Comparison of ENCODE assay signal across 8 cellular contexts in genomic region chr6:41371461-41371991, GRCh38. TPM values are rescaled to one million over a fixed set of nuclear protein-coding genes. Genes with fewer than 3 reads are reported as not detected.
A peak's percentile ranks its signal among the peaks of the same experiment; 100 is the strongest.
DNase-seq lines count a peak whose midpoint lies in the region; ATAC-seq and TF ChIP-seq lines count a peak whose summit lies in the region.

No MANE protein-coding gene starts in this region.

- CTCF ChIA-PET in AG04449 (lab: Yijun Ruan, JAX) = interaction anchor here (0.9 to 10.5 kb wide), 18 partner anchors 14 to 414 kb away, joined by 3 to 481 read pairs (median 4); partner anchors contain the start of genes PRICKLE4 and TOMM6

- POLR2A ChIA-PET in AG04449 (lab: Yijun Ruan, JAX) = no interaction called here
- POLR2A ChIA-PET in activated naive CD8-positive, alpha-beta T cell treated with anti-CD3 and anti-CD28 coated beads, Interleukin-2, amount 10 ng/mL, durations not matched to agents 7 days and 5 days (lab: Charles Lee) = no interaction called here

- H3K27ac Mint-ChIP-seq in activated naive CD8-positive, alpha-beta T cell treated with anti-CD3 and anti-CD28 coated beads, Interleukin-2, amount 10 ng/mL, durations not matched to agents 7 days and 5 days = no peak overlapping the region

- H3K36me3 Mint-ChIP-seq in activated naive CD8-positive, alpha-beta T cell treated with anti-CD3 and anti-CD28 coated beads, Interleukin-2, amount 10 ng/mL, durations not matched to agents 7 days and 5 days = no peaks in the 10 kb centered on the region

- TF ChIP-seq CTCF in AG04449 (IDR thresholded peaks at IDR 0.05; ENCODE audit: insufficient read depth, low read length, missing control alignments) (peak; percentile 61), hepatocyte (IDR thresholded peaks at IDR 0.05; ENCODE audit: poor library complexity) (peak; percentile 48)

- peaks cover 82% of the 10 kb centered on the region for H3K27me3 Mint-ChIP-seq in activated naive CD8-positive, alpha-beta T cell treated with anti-CD3 and anti-CD28 coated beads, Interleukin-2, amount 10 ng/mL, durations not matched to agents 7 days and 5 days

- peak overlapping the region; percentile 79 for H2AFZ ChIP-seq in hepatocyte

- H3K9me3 Mint-ChIP-seq in activated naive CD8-positive, alpha-beta T cell treated with anti-CD3 and anti-CD28 coated beads, Interleukin-2, amount 10 ng/mL, durations not matched to agents 7 days and 5 days = no peaks in the 10 kb centered on the region

- peaks cover 49% of the 10 kb centered on the region for H3K4me1 ChIP-seq in hepatocyte (ENCODE audit: insufficient read depth)

- peak overlapping the region; percentile 92 for H3K4me2 ChIP-seq in hepatocyte

- peaks cover 26% of the 10 kb centered on the region for H3K4me1 Mint-ChIP-seq in activated naive CD8-positive, alpha-beta T cell treated with anti-CD3 and anti-CD28 coated beads, Interleukin-2, amount 10 ng/mL, durations not matched to agents 7 days and 5 days

- H3K9me2 ChIP-seq in hepatocyte (replicated peaks; ENCODE audit: insufficient read depth) = no peaks in the 10 kb centered on the region

- no peaks in the 10 kb centered on the region for H3K79me2 ChIP-seq in hepatocyte

- H3K36me3 ChIP-seq in hepatocyte (replicated peaks; ENCODE audit: insufficient read depth, low read depth) = no peaks in the 10 kb centered on the region

- H3K4me3 ChIP-seq in AG04449 (ENCODE audit: low read depth, low read length) (peak overlapping the region; percentile 29), hepatocyte (no peak overlapping the region), skeletal muscle cell (ENCODE audit: low read depth, low read length) (peak overlapping the region; percentile 27)

- H3K27ac ChIP-seq in hepatocyte = no peak overlapping the region

- no peaks in the 10 kb centered on the region for H4K20me1 ChIP-seq in hepatocyte (ENCODE audit: insufficient read depth, poor library complexity, severe bottlenecking)

- no peaks in the 10 kb centered on the region for H3K9me3 ChIP-seq in hepatocyte (ENCODE audit: low read depth)

- 4% methylated on average over 39 of the region's 39 CpGs for WGBS in hepatocyte (ENCODE audit: low lambda C conversion rate, missing lambda C conversion rate)

- no peak for DNase-seq in AG04449 (ENCODE audit: low read depth, low spot score)
- DNase-seq in HK-2 (ENCODE audit: unreplicated experiment) = peak; percentile 51
- DNase-seq in activated naive CD8-positive, alpha-beta T cell treated with anti-CD3 and anti-CD28 coated beads, Interleukin-2, amount 10 ng/mL, durations not matched to agents 7 days and 5 days = peak; percentile 58
- DNase-seq in hepatocyte (ENCODE audit: low spot score) = peak; percentile 84
- DNase-seq in skeletal muscle cell (ENCODE audit: low read depth) = peak; percentile 3
- DNase-seq in NCI-H2081 (lab: John Stamatoyannopoulos, UW) = no peak

- H3K4me3 Mint-ChIP-seq in activated naive CD8-positive, alpha-beta T cell treated with anti-CD3 and anti-CD28 coated beads, Interleukin-2, amount 10 ng/mL, durations not matched to agents 7 days and 5 days = peak overlapping the region; percentile 82

- no peak for ATAC-seq in activated naive CD8-positive, alpha-beta T cell treated with anti-CD3 and anti-CD28 coated beads, Interleukin-2, amount 10 ng/mL, durations not matched to agents 7 days and 5 days (ENCODE audit: low read depth)
- ATAC-seq in HG02852 (IDR thresholded peaks at IDR 0.05; ENCODE audit: unreplicated experiment) (no peak), GM19467 (IDR thresholded peaks at IDR 0.05; ENCODE audit: unreplicated experiment) (no peak)

- H3K27me3 ChIP-seq in hepatocyte = peaks cover 70% of the 10 kb centered on the region

RNA-seq across cellular contexts. Expression of gene NCR2, which starts 36.1 kb away (rescaled TPM):
- under 1 TPM; 0.82 to 1.00 TPM for total RNA-seq in activated naive CD8-positive, alpha-beta T cell treated with anti-CD3 and anti-CD28 coated beads, Interleukin-2, amount 10 ng/mL, durations not matched to agents 7 days and 5 days
- total RNA-seq in hepatocyte = not detected in 2 replicates
- polyA plus RNA-seq in hepatocyte = not detected in 2 replicates

Comparison
In these comparisons a context has a peak if more than half of its experiments do, and no peak if none do; other contexts are left out.
1. DNase-seq: peak in HK-2 (single experiment), activated naive CD8-positive, alpha-beta T cell treated with anti-CD3 and anti-CD28 coated beads, Interleukin-2, amount 10 ng/mL, durations not matched to agents 7 days and 5 days (single experiment), hepatocyte (single experiment) and skeletal muscle cell (single experiment); none in AG04449 (single experiment) and NCI-H2081 (0 of 2).